In genomic region chr19:11010041-11010440, GRCh38 we compare ENCODE assay signal across 1 cellular context.
TF ChIP-seq lines count a peak whose summit lies in the region.

No MANE protein-coding gene starts in this region.

TF ChIP-seq in IMR-90, 13 proteins besides CTCF, POLR2A, EP300 and RAD21 (continued from another document):
- TF ChIP-seq, protein P1, sequence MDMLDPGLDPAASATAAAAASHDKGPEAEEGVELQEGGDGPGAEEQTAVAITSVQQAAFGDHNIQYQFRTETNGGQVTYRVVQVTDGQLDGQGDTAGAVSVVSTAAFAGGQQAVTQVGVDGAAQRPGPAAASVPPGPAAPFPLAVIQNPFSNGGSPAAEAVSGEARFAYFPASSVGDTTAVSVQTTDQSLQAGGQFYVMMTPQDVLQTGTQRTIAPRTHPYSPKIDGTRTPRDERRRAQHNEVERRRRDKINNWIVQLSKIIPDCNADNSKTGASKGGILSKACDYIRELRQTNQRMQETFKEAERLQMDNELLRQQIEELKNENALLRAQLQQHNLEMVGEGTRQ (IDR thresholded peaks at IDR 0.05; ENCODE audit: low read depth, low read length): no peak
- no peak for TF ChIP-seq CHD1 (IDR thresholded peaks at IDR 0.05; ENCODE audit: low read depth, low read length)
